16 cellular contexts compared by ENCODE assay signal in the genomic region with DNA sequence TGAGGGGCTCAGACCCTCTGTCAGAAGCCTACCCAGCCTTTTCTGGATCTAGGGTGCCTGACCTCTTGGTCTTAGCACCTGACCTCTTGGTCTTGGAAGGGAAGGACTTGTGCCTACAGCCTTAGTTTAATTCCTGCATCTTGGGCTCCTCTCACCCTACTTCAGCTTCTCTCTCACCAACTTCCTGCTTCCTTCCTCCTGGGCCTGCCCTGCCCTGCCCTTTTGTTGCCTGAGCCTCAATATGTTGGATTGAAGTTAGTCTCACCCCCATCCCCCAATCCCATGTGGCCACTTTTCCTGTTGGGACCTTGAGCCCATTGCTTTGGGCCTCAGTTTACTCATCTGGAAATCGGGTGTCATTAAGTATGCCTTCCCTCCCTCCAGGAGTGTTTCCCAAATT.
DNase-seq lines count a peak whose midpoint lies in the region; ATAC-seq and TF ChIP-seq lines count a peak whose summit lies in the region.
"Had no signal": no experiment of that assay in that cellular context is flagged by ENCODE, and none has a peak within 500 bp of the region (broad histone marks: within the 10 kb centered on the region; RNA-seq: fewer than 3 reads in every experiment).

No MANE protein-coding gene starts in this region.

- TF ChIP-seq POLR2A in IMR-90 (IDR thresholded peaks at IDR 0.05; ENCODE audit: low read depth, low read length), result no peak

- H3K4me1 Mint-ChIP-seq in activated CD8-positive, alpha-beta T cell treated with anti-CD3 and anti-CD28 coated beads for 36 hours (ENCODE audit: low read depth), result no peaks in the 10 kb centered on the region
- H3K4me1 Mint-ChIP-seq: CD4-positive, alpha-beta memory T cell had no signal

- in situ Hi-C loops in IMR-90 (cut with MboI; ENCODE audit: low sequenced_read_pairs), result no loop called here

- H3K9me3 ChIP-seq in IMR-90 (ENCODE audit: control insufficient read depth, insufficient read depth, low read length), result peaks cover 16% of the 10 kb centered on the region
- no peaks in the 10 kb centered on the region for H3K9me3 ChIP-seq in colonic mucosa
- H3K9me3 ChIP-seq: HAP-1 had no signal

- no peak overlapping the region for H3K23ac ChIP-seq in IMR-90 (ENCODE audit: low read depth, low read length)

- H3K9me3 Mint-ChIP-seq in activated CD8-positive, alpha-beta T cell treated with anti-CD3 and anti-CD28 coated beads for 36 hours, result no peaks in the 10 kb centered on the region

- no TSS peak for BruUV-seq in IMR-90 (replicated peaks; lab: Mats Ljungman, UMichigan)

- no peaks in the 10 kb centered on the region for H3K36me3 Mint-ChIP-seq in activated CD8-positive, alpha-beta T cell treated with anti-CD3 and anti-CD28 coated beads for 36 hours (ENCODE audit: low read depth)
- H3K36me3 Mint-ChIP-seq: CD4-positive, alpha-beta memory T cell had no signal

- H3K4me1 ChIP-seq in IMR-90 (ENCODE audit: control insufficient read depth, insufficient read depth, low read length), result no peaks in the 10 kb centered on the region
- H3K4me1 ChIP-seq in colonic mucosa, result no peaks in the 10 kb centered on the region
- H3K4me1 ChIP-seq: HAP-1 had no signal

- no peak for TF ChIP-seq RAD21 in IMR-90 (IDR thresholded peaks at IDR 0.05; ENCODE audit: low read length)

- no peak overlapping the region for H3K14ac ChIP-seq in IMR-90 (replicated peaks; ENCODE audit: low read depth, low read length)

- H3K27me3 ChIP-seq in IMR-90 (ENCODE audit: control insufficient read depth, insufficient read depth, low read length) (no peaks in the 10 kb centered on the region), colonic mucosa (no peaks in the 10 kb centered on the region)

- H3K4me2 ChIP-seq in IMR-90 (ENCODE audit: low read depth, low read length), result no peak overlapping the region

- H3K18ac ChIP-seq in IMR-90 (ENCODE audit: low read depth, low read length), result no peak overlapping the region

- H2BK15ac ChIP-seq in IMR-90 (ENCODE audit: low read depth, low read length), result no peak overlapping the region

- POLR2A ChIA-PET in IMR-90 (lab: Charles Lee; ENCODE audit: unreplicated experiment), result no interaction called here
- POLR2A ChIA-PET in activated CD8-positive, alpha-beta T cell treated with anti-CD3 and anti-CD28 coated beads for 36 hours (lab: Charles Lee), result no interaction called here

- DNase-seq in IMR-90 (no peak), colonic mucosa (peak; percentile 19), left colon (peak in 1 of 2 donors; percentile 19)
- no peak for DNase-seq in activated CD8-positive, alpha-beta T cell treated with anti-CD3 and anti-CD28 coated beads for 36 hours
- DNase-seq: C1 segment of cervical spinal cord; Calu3; CD4-positive, alpha-beta memory T cell; COR-L47; DMS53; DMS79 treated with DMSO at 0.1 percent for 48 hours; GF-D8; GOT3; HFFc6 had no signal

- H2AK5ac ChIP-seq in IMR-90 (ENCODE audit: low read depth, low read length), result no peak overlapping the region

- no peak overlapping the region for H4K5ac ChIP-seq in IMR-90 (ENCODE audit: low read depth, low read length)

- H4K91ac ChIP-seq in IMR-90 (ENCODE audit: insufficient read depth, low read depth, low read length), result no peak overlapping the region

- TF ChIP-seq CTCF in IMR-90 (conservative IDR thresholded peaks at IDR 0.05; ENCODE audit: low read depth, low read length) (no peak), colonic mucosa (IDR thresholded peaks at IDR 0.05) (no peak)
- no peak for TF ChIP-seq CTCF in activated CD8-positive, alpha-beta T cell treated with anti-CD3 and anti-CD28 coated beads for 36 hours (IDR thresholded peaks at IDR 0.05)

- no peak overlapping the region for H3K4ac ChIP-seq in IMR-90 (ENCODE audit: low read depth, low read length)

- H4K20me1 ChIP-seq in IMR-90 (ENCODE audit: insufficient read depth, low read length), result no peaks in the 10 kb centered on the region

- H3K27me3 Mint-ChIP-seq in activated CD8-positive, alpha-beta T cell treated with anti-CD3 and anti-CD28 coated beads for 36 hours, result no peaks in the 10 kb centered on the region

- no peak overlapping the region for H3K9ac ChIP-seq in IMR-90 (ENCODE audit: low read depth, low read length)
- H3K9ac ChIP-seq in colonic mucosa (ENCODE audit: low read depth in 2 of 2, low read length in 2 of 2), result no peak overlapping the region

- intact Hi-C loops in IMR-90 (cut with micrococcal nuclease) (no loop called here), colonic mucosa (cut with DNase I) (no loop called here), left colon (cut with DNase I, micrococcal nuclease) (no loop called here)
- intact Hi-C loops in activated CD8-positive, alpha-beta T cell treated with anti-CD3 and anti-CD28 coated beads for 36 hours (cut with micrococcal nuclease), result no loop called here

- ATAC-seq in IMR-90 (ENCODE audit: low read depth) (no peak), left colon (peak; percentile 85), GM21723 (IDR thresholded peaks at IDR 0.05; ENCODE audit: unreplicated experiment) (no peak), HG02885 (IDR thresholded peaks at IDR 0.05; ENCODE audit: poor library complexity, unreplicated experiment) (no peak)
- ATAC-seq in activated CD8-positive, alpha-beta T cell treated with anti-CD3 and anti-CD28 coated beads for 36 hours, result no peak

- no peak overlapping the region for H3K56ac ChIP-seq in IMR-90 (ENCODE audit: extremely low read depth, insufficient read depth, low read length)

- no peaks in the 10 kb centered on the region for H3K36me3 ChIP-seq in IMR-90 (ENCODE audit: control insufficient read depth, insufficient read depth, low read length)
- no peaks in the 10 kb centered on the region for H3K36me3 ChIP-seq in colonic mucosa
- H3K36me3 ChIP-seq: HAP-1 had no signal

- H3K79me1 ChIP-seq in IMR-90 (ENCODE audit: low read depth in 1 of 2, low read length in 2 of 2), result no peaks in the 10 kb centered on the region

- H4K8ac ChIP-seq in IMR-90 (ENCODE audit: low read depth in 2 of 2, low read length in 2 of 2), result no peak overlapping the region

- H3K27ac ChIP-seq in IMR-90 (ENCODE audit: insufficient read depth, low read length) (no peak overlapping the region), colonic mucosa (no peak overlapping the region)

- dilution Hi-C loops in IMR-90 (cut with HindIII; ENCODE audit: low sequenced_read_pairs, unreplicated experiment), result no loop called here

- peak overlapping the region; percentile 49 for H2AFZ ChIP-seq in IMR-90 (replicated peaks; ENCODE audit: low read length, poor library complexity)

- no peak overlapping the region for H2AK9ac ChIP-seq in IMR-90 (replicated peaks; ENCODE audit: low read depth, low read length, poor library complexity)

- no peak overlapping the region for H2BK20ac ChIP-seq in IMR-90 (ENCODE audit: low read depth, low read length)

- no peak overlapping the region for H3K4me3 ChIP-seq in IMR-90 (ENCODE audit: insufficient read depth, low read depth, low read length)
- H3K4me3 ChIP-seq in colonic mucosa, result no peak overlapping the region
- H3K4me3 ChIP-seq: HAP-1 had no signal

- no peak overlapping the region for H3K27ac Mint-ChIP-seq in activated CD8-positive, alpha-beta T cell treated with anti-CD3 and anti-CD28 coated beads for 36 hours
- H3K27ac Mint-ChIP-seq: CD4-positive, alpha-beta memory T cell; HFFc6 had no signal

- H2BK5ac ChIP-seq in IMR-90 (ENCODE audit: low read depth, low read length, poor library complexity, severe bottlenecking), result no peak overlapping the region

- no peak overlapping the region for H3K4me3 Mint-ChIP-seq in activated CD8-positive, alpha-beta T cell treated with anti-CD3 and anti-CD28 coated beads for 36 hours
- H3K4me3 Mint-ChIP-seq: CD4-positive, alpha-beta memory T cell; HFFc6 had no signal

- WGBS in IMR-90 (ENCODE audit: extremely low coverage in 2 of 2, insufficient read length in 1 of 2), 2 experiments, result no CpG with 5 or more reads among the region's 1 CpG

- no peak overlapping the region for H2BK120ac ChIP-seq in IMR-90 (ENCODE audit: low read depth, low read length)

- no peaks in the 10 kb centered on the region for H3K9me1 ChIP-seq in IMR-90 (ENCODE audit: insufficient read depth, low read length)

- CTCF ChIA-PET in IMR-90 (lab: Yijun Ruan, JAX), result no interaction called here
- CTCF ChIA-PET in activated CD8-positive, alpha-beta T cell treated with anti-CD3 and anti-CD28 coated beads for 36 hours (lab: Charles Lee), result no interaction called here

TF ChIP-seq in IMR-90, 13 proteins besides CTCF, POLR2A, EP300 and RAD21:
- TF ChIP-seq NFE2L2 (IDR thresholded peaks at IDR 0.05; ENCODE audit: low read depth, low read length) (no peak), CEBPB (IDR thresholded peaks at IDR 0.05; ENCODE audit: low read depth, low read length) (no peak)
TF ChIP-seq in IMR-90: peak in this region for 0.
